In genomic region chr12:55726911-55727310, GRCh38 we compare ENCODE assay signal across 9 cellular contexts. TPM values are rescaled to one million over a fixed set of nuclear protein-coding genes. Genes with fewer than 3 reads are reported as not detected.
A peak's percentile ranks its signal among the peaks of the same experiment; 100 is the strongest.
DNase-seq lines count a peak whose midpoint lies in the region; ATAC-seq and TF ChIP-seq lines count a peak whose summit lies in the region.
"Had no signal": no experiment of that assay in that cellular context is flagged by ENCODE, and none has a peak within 500 bp of the region (broad histone marks: within the 10 kb centered on the region; RNA-seq: fewer than 3 reads in every experiment).

No MANE protein-coding gene starts in this region.

- TF ChIP-seq CTCF in DND-41 (IDR thresholded peaks at IDR 0.05; ENCODE audit: borderline replicate concordance, extremely low read depth, low read length, poor library complexity, severe bottlenecking) (no peak), gastroesophageal sphincter (IDR thresholded peaks at IDR 0.05) (no peak), retinal pigment epithelial cell (conservative IDR thresholded peaks at IDR 0.05; ENCODE audit: low read depth, low read length) (no peak)

- no peaks in the 10 kb centered on the region for H3K9me3 Mint-ChIP-seq in activated CD4-positive, alpha-beta memory T cell treated with anti-CD3 and anti-CD28 coated beads, Interleukin-2, amount 10 ng/mL, durations not matched to agents 7 days and 5 days

- H3K4me2 ChIP-seq in DND-41 (ENCODE audit: insufficient read depth, low read length), result peak overlapping the region; percentile 84; the same call in 1 of the 2 replicates

- no peak overlapping the region for H2AFZ ChIP-seq in DND-41 (ENCODE audit: low read depth, low read length)

- peaks cover 3% of the 10 kb centered on the region; the same call in 1 of the 2 replicates for H4K20me1 ChIP-seq in DND-41 (ENCODE audit: insufficient read depth, low read length)

- H3K27ac Mint-ChIP-seq in activated CD4-positive, alpha-beta memory T cell treated with anti-CD3 and anti-CD28 coated beads, Interleukin-2, amount 10 ng/mL, durations not matched to agents 7 days and 5 days, result peak overlapping the region; percentile 73

- DNase-seq in DND-41 (no peak), retinal pigment epithelial cell (ENCODE audit: low read depth) (no peak), NCI-H1436 (lab: John Stamatoyannopoulos, UW) (no peak), glomerular visceral epithelial cell (ENCODE audit: extremely low spot score) (no peak)
- DNase-seq in activated CD4-positive, alpha-beta memory T cell treated with anti-CD3 and anti-CD28 coated beads, Interleukin-2, amount 10 ng/mL, durations not matched to agents 7 days and 5 days, result no peak
- DNase-seq: NCI-H1694 had no signal

- H3K27ac ChIP-seq in DND-41 (ENCODE audit: low read length), result no peak overlapping the region
- peak overlapping the region; percentile 90 to 98 (median 97) for H3K27ac ChIP-seq in gastroesophageal sphincter

- H3K4me1 Mint-ChIP-seq in activated CD4-positive, alpha-beta memory T cell treated with anti-CD3 and anti-CD28 coated beads, Interleukin-2, amount 10 ng/mL, durations not matched to agents 7 days and 5 days, result peaks cover 44% of the 10 kb centered on the region

- peaks cover 11% of the 10 kb centered on the region for H3K79me2 ChIP-seq in DND-41 (ENCODE audit: insufficient read depth, low read length)

- peak overlapping the region; percentile 87 for H3K4me3 Mint-ChIP-seq in activated CD4-positive, alpha-beta memory T cell treated with anti-CD3 and anti-CD28 coated beads, Interleukin-2, amount 10 ng/mL, durations not matched to agents 7 days and 5 days

- H3K36me3 ChIP-seq in DND-41 (ENCODE audit: insufficient read depth, low read length), result peaks cover 40% of the 10 kb centered on the region
- peaks cover 0 to 36% of the 10 kb centered on the region in 2 donors for H3K36me3 ChIP-seq in gastroesophageal sphincter

- CTCF ChIA-PET in activated CD4-positive, alpha-beta memory T cell treated with anti-CD3 and anti-CD28 coated beads, Interleukin-2, amount 10 ng/mL, durations not matched to agents 7 days and 5 days (lab: Charles Lee), result interaction anchor here (0.8 to 1.1 kb wide), 2 partner anchors 10 to 12 kb away, joined by 3 read pairs; no protein-coding TSS in a partner anchor

- POLR2A ChIA-PET in activated CD4-positive, alpha-beta memory T cell treated with anti-CD3 and anti-CD28 coated beads, Interleukin-2, amount 10 ng/mL, durations not matched to agents 7 days and 5 days (lab: Charles Lee), result interaction anchor here (0.7 to 1.0 kb wide), 3 partner anchors 9 to 11 kb away, joined by 3 read pairs; no protein-coding TSS in a partner anchor

- TF ChIP-seq POLR2A in gastroesophageal sphincter (IDR thresholded peaks at IDR 0.05), result no peak

- H3K27me3 Mint-ChIP-seq in activated CD4-positive, alpha-beta memory T cell treated with anti-CD3 and anti-CD28 coated beads, Interleukin-2, amount 10 ng/mL, durations not matched to agents 7 days and 5 days, result no peaks in the 10 kb centered on the region

- no peak for TF ChIP-seq EP300 in gastroesophageal sphincter (IDR thresholded peaks at IDR 0.05)

- H3K4me3 ChIP-seq in DND-41 (ENCODE audit: low read depth in 1 of 2, low read length in 2 of 2) (no peak overlapping the region), gastroesophageal sphincter (peak overlapping the region; percentile 76 to 78), retinal pigment epithelial cell (ENCODE audit: low read length) (peak overlapping the region; percentile 92)

- no peak for ATAC-seq in DND-41 (ENCODE audit: insufficient read depth, low read depth)
- ATAC-seq in gastroesophageal sphincter, result no peak
- ATAC-seq in HG02981 (IDR thresholded peaks at IDR 0.05; ENCODE audit: unreplicated experiment), result no peak
- no peak for ATAC-seq in HG02571 (IDR thresholded peaks at IDR 0.05; ENCODE audit: unreplicated experiment)

- H3K27me3 ChIP-seq in DND-41 (ENCODE audit: insufficient read depth, low read length, poor library complexity) (no peaks in the 10 kb centered on the region), gastroesophageal sphincter (no peaks in the 10 kb centered on the region)

- H3K9me3 ChIP-seq in DND-41 (ENCODE audit: insufficient read depth, low read length, severe bottlenecking) (no peaks in the 10 kb centered on the region), gastroesophageal sphincter (no peaks in the 10 kb centered on the region)

- 44 to 60% methylated on average over 1 to 3 of the region's 10 CpGs for WGBS in gastroesophageal sphincter (ENCODE audit: low coverage in 1 of 2), 2 donors

- H3K4me1 ChIP-seq in DND-41 (ENCODE audit: insufficient read depth, low read length) (peaks cover 34% of the 10 kb centered on the region), gastroesophageal sphincter (peaks cover 6 to 85% (median 44%) of the 10 kb centered on the region in 3 donors)

- no peak overlapping the region; the same call in 1 of the 2 replicates for H3K9ac ChIP-seq in DND-41 (ENCODE audit: low read depth, low read length)

- H3K36me3 Mint-ChIP-seq in activated CD4-positive, alpha-beta memory T cell treated with anti-CD3 and anti-CD28 coated beads, Interleukin-2, amount 10 ng/mL, durations not matched to agents 7 days and 5 days (ENCODE audit: low read depth), result peaks cover 17% of the 10 kb centered on the region

RNA-seq across cellular contexts. Expression of gene CD63, which starts 1.9 kb away (rescaled TPM):
- 100 to 1,000 TPM; 177 to 185 TPM for total RNA-seq in activated CD4-positive, alpha-beta memory T cell treated with anti-CD3 and anti-CD28 coated beads, Interleukin-2, amount 10 ng/mL, durations not matched to agents 7 days and 5 days
- total RNA-seq in gastroesophageal sphincter, result 100 to 1,000 TPM; 500 to 856 (median 792) TPM

RNA-seq across cellular contexts. Expression of gene RDH5, which starts 6.7 kb away (rescaled TPM):
- total RNA-seq in activated CD4-positive, alpha-beta memory T cell treated with anti-CD3 and anti-CD28 coated beads, Interleukin-2, amount 10 ng/mL, durations not matched to agents 7 days and 5 days, result 10 to 100 TPM in 1 of 2 experiments, 1 to 10 TPM in 1; 9.5 to 10.5 TPM
- 10 to 100 TPM; 18.0 to 57.0 (median 31.9) TPM for total RNA-seq in gastroesophageal sphincter

RNA-seq across cellular contexts. Expression of gene BLOC1S1, which starts 11.1 kb away (rescaled TPM):
- 100 to 1,000 TPM; 156 to 162 TPM for total RNA-seq in activated CD4-positive, alpha-beta memory T cell treated with anti-CD3 and anti-CD28 coated beads, Interleukin-2, amount 10 ng/mL, durations not matched to agents 7 days and 5 days
- total RNA-seq in gastroesophageal sphincter, result 100 to 1,000 TPM; 187 to 214 (median 196) TPM

RNA-seq across cellular contexts. Expression of gene GDF11, which starts 16.0 kb away (rescaled TPM):
- 1 to 10 TPM; 7.2 to 7.9 TPM for total RNA-seq in activated CD4-positive, alpha-beta memory T cell treated with anti-CD3 and anti-CD28 coated beads, Interleukin-2, amount 10 ng/mL, durations not matched to agents 7 days and 5 days
- total RNA-seq in gastroesophageal sphincter, result 1 to 10 TPM; 2.8 to 9.8 (median 3.6) TPM

RNA-seq across cellular contexts. Expression of gene ITGA7, which starts 19.2 kb away (rescaled TPM):
- total RNA-seq in activated CD4-positive, alpha-beta memory T cell treated with anti-CD3 and anti-CD28 coated beads, Interleukin-2, amount 10 ng/mL, durations not matched to agents 7 days and 5 days, result 1 to 10 TPM; 1.9 to 2.0 TPM
- total RNA-seq in gastroesophageal sphincter, result 100 to 1,000 TPM; 143 to 260 (median 182) TPM

Comparison
In these comparisons a context has a peak if more than half of its experiments do, and no peak if none do; other contexts are left out.
1. H3K4me3 ChIP-seq: peak in gastroesophageal sphincter (2 of 2) and retinal pigment epithelial cell (single experiment); none in DND-41 (0 of 2).